ENCODE assay signal across 2 cellular contexts in the genomic region with DNA sequence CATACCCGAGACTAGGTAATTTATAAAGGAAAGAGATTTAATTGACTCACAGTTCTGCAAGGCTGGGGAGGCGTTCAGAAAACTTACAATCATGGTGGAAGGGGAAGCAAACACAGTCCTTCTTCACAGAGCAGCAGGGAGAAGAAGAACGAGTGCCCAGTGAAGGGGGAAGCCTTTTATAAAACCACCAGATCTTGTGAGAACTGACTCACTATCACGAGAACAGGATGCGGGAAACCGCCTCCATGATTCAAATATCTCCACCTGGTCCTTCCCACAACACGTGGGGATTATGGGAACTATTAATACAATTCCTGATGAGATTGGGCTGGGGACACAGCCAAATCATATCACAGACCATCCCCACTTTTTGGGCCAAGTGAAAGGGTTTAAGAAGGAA.
TF ChIP-seq lines count a peak whose summit lies in the region.

No MANE protein-coding gene starts in this region.

TF ChIP-seq in GM23338, 12 proteins besides CTCF, POLR2A, EP300 and RAD21:
- no peak for TF ChIP-seq EZH2phosphoT487 (IDR thresholded peaks at IDR 0.05; ENCODE audit: unreplicated experiment)
- TF ChIP-seq ETS1 (IDR thresholded peaks at IDR 0.05) = no peak
- no peak for TF ChIP-seq EZH2 (IDR thresholded peaks at IDR 0.05; ENCODE audit: low read depth, unreplicated experiment)
- no peak for TF ChIP-seq CREB1 (CRISPR knock-in tag; IDR thresholded peaks at IDR 0.05; ENCODE audit: low read depth)
- no peak for TF ChIP-seq ZNF462 (CRISPR knock-in tag; IDR thresholded peaks at IDR 0.05)
- TF ChIP-seq, protein P1, sequence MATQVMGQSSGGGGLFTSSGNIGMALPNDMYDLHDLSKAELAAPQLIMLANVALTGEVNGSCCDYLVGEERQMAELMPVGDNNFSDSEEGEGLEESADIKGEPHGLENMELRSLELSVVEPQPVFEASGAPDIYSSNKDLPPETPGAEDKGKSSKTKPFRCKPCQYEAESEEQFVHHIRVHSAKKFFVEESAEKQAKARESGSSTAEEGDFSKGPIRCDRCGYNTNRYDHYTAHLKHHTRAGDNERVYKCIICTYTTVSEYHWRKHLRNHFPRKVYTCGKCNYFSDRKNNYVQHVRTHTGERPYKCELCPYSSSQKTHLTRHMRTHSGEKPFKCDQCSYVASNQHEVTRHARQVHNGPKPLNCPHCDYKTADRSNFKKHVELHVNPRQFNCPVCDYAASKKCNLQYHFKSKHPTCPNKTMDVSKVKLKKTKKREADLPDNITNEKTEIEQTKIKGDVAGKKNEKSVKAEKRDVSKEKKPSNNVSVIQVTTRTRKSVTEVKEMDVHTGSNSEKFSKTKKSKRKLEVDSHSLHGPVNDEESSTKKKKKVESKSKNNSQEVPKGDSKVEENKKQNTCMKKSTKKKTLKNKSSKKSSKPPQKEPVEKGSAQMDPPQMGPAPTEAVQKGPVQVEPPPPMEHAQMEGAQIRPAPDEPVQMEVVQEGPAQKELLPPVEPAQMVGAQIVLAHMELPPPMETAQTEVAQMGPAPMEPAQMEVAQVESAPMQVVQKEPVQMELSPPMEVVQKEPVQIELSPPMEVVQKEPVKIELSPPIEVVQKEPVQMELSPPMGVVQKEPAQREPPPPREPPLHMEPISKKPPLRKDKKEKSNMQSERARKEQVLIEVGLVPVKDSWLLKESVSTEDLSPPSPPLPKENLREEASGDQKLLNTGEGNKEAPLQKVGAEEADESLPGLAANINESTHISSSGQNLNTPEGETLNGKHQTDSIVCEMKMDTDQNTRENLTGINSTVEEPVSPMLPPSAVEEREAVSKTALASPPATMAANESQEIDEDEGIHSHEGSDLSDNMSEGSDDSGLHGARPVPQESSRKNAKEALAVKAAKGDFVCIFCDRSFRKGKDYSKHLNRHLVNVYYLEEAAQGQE (IDR thresholded peaks at IDR 0.05; ENCODE audit: unreplicated experiment) = no peak
- no peak for TF ChIP-seq ZNF331 (CRISPR knock-in tag; IDR thresholded peaks at IDR 0.05; ENCODE audit: low read depth)
- TF ChIP-seq NANOG (IDR thresholded peaks at IDR 0.05; ENCODE audit: borderline replicate concordance) = no peak
- TF ChIP-seq STAT1 (IDR thresholded peaks at IDR 0.05; ENCODE audit: unreplicated experiment) = no peak
- no peak for TF ChIP-seq JUNB (IDR thresholded peaks at IDR 0.05; ENCODE audit: unreplicated experiment)

TF ChIP-seq in H1, 55 proteins besides CTCF, POLR2A, EP300 and RAD21:
- TF ChIP-seq GTF2F1 (IDR thresholded peaks at IDR 0.05; ENCODE audit: borderline replicate concordance, low read depth, low read length) (no peak), POU5F1 (IDR thresholded peaks at IDR 0.05; ENCODE audit: low read depth, low read length) (no peak), JUN (IDR thresholded peaks at IDR 0.05; ENCODE audit: low read depth, low read length) (no peak), BACH1 (IDR thresholded peaks at IDR 0.05; ENCODE audit: low read length) (no peak), CBX8 (IDR thresholded peaks at IDR 0.05; ENCODE audit: borderline replicate concordance, low read depth, low read length) (no peak), POLR2AphosphoS5 (IDR thresholded peaks at IDR 0.05; ENCODE audit: low read depth, low read length) (no peak), SP1 (IDR thresholded peaks at IDR 0.05; ENCODE audit: low read depth, low read length) (no peak), YY1 (IDR thresholded peaks at IDR 0.05; ENCODE audit: low read depth, low read length) (no peak), BCL11A (IDR thresholded peaks at IDR 0.05; ENCODE audit: low read depth in 2 of 2, low read length in 2 of 2) (no peak), BRCA1 (IDR thresholded peaks at IDR 0.05; ENCODE audit: low read depth, low read length) (no peak), USF2 (IDR thresholded peaks at IDR 0.05; ENCODE audit: low read length) (no peak), SP4 (IDR thresholded peaks at IDR 0.05; ENCODE audit: low read length) (no peak), SAP30 (IDR thresholded peaks at IDR 0.05; ENCODE audit: insufficient read depth, insufficient replicate concordance, low read length) (no peak), RFX5 (IDR thresholded peaks at IDR 0.05; ENCODE audit: borderline replicate concordance, low read depth, low read length) (no peak), RNF2 (IDR thresholded peaks at IDR 0.05; ENCODE audit: borderline replicate concordance, low read depth, low read length, missing control alignments, poor library complexity, severe bottlenecking) (no peak), HDAC2 (IDR thresholded peaks at IDR 0.05; ENCODE audit: borderline replicate concordance in 1 of 2, low read depth in 2 of 2, low read length in 2 of 2) (no peak), PHF8 (conservative IDR thresholded peaks at IDR 0.05; ENCODE audit: low read depth, low read length) (no peak), SIX5 (IDR thresholded peaks at IDR 0.05; ENCODE audit: low read depth, low read length) (no peak)
- TF ChIP-seq, protein P2, sequence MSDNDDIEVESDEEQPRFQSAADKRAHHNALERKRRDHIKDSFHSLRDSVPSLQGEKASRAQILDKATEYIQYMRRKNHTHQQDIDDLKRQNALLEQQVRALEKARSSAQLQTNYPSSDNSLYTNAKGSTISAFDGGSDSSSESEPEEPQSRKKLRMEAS (IDR thresholded peaks at IDR 0.05) = no peak
TF ChIP-seq in H1: peak in this region for 0.
